In genomic region chr14:24297190-24297964, GRCh38 we compare ENCODE assay signal across 8 cellular contexts. TPM values are rescaled to one million over a fixed set of nuclear protein-coding genes. Genes with fewer than 3 reads are reported as not detected.
DNase-seq lines count a peak whose midpoint lies in the region; ATAC-seq and TF ChIP-seq lines count a peak whose summit lies in the region.

No MANE protein-coding gene starts in this region.

- H3K27me3 ChIP-seq in BLaER1: no peaks in the 10 kb centered on the region
- H3K27me3 ChIP-seq in smooth muscle cell (ENCODE audit: low read depth): no peaks in the 10 kb centered on the region

- H3K4me1 ChIP-seq in BLaER1 (peaks cover 53% of the 10 kb centered on the region), smooth muscle cell (ENCODE audit: low read depth) (peaks cover 13% of the 10 kb centered on the region)

- H2AFZ ChIP-seq in smooth muscle cell (ENCODE audit: low read depth): no peak overlapping the region

- H3F3A ChIP-seq in smooth muscle cell (ENCODE audit: low read depth): peaks cover 7% of the 10 kb centered on the region

- peak; percentile 32 for TF ChIP-seq CTCF in smooth muscle cell (IDR thresholded peaks at IDR 0.05; ENCODE audit: borderline replicate concordance, insufficient read depth, poor library complexity, severe bottlenecking)

- 0 out of 2 replicates have a peak overlapping the region, but pooled peaks have one; percentile 57 for H3K9ac ChIP-seq in BLaER1
- no peak overlapping the region for H3K9ac ChIP-seq in smooth muscle cell (ENCODE audit: low read depth)

- H3K79me2 ChIP-seq in smooth muscle cell (ENCODE audit: low read depth): peaks cover 16% of the 10 kb centered on the region

- H3K36me3 ChIP-seq in BLaER1 (peaks cover 41% of the 10 kb centered on the region), smooth muscle cell (ENCODE audit: low read depth) (no peaks in the 10 kb centered on the region)

- H3K4me2 ChIP-seq in BLaER1 (peak overlapping the region; percentile 62), smooth muscle cell (no peak overlapping the region)

- WGBS in smooth muscle cell (ENCODE audit: low lambda C conversion rate): 63% methylated on average over 5 of the region's 5 CpGs

- ATAC-seq in GM18502 (IDR thresholded peaks at IDR 0.05; ENCODE audit: poor library complexity, unreplicated experiment) (peak; percentile 32), HG03159 (IDR thresholded peaks at IDR 0.05; ENCODE audit: unreplicated experiment) (peak; percentile 5), esophagus mucosa (peak; percentile 11)

- H3K9me3 ChIP-seq in BLaER1: no peaks in the 10 kb centered on the region
- no peaks in the 10 kb centered on the region for H3K9me3 ChIP-seq in smooth muscle cell (replicated peaks; ENCODE audit: low read depth)

- H3K27ac ChIP-seq in BLaER1 (no peak overlapping the region), smooth muscle cell (ENCODE audit: low read depth) (peak overlapping the region; percentile 50)

- DNase-seq in SHP77 (lab: John Stamatoyannopoulos, UW) (peak; percentile 43 to 47), smooth muscle cell (lab: John Stamatoyannopoulos, UW; ENCODE audit: unreplicated experiment) (no peak)
- DNase-seq in stimulated activated CD4-positive, alpha-beta T cell treated with anti-CD3 and anti-CD28 coated beads, Interleukin-2, amount 100 ng/mL, for 24 hours: no peak
- DNase-seq in stimulated activated CD8-positive, alpha-beta memory T cell treated with anti-CD3 and anti-CD28 coated beads, Interleukin-4, amount 100 ng/mL, for 48 hours: no peak

- H4K20me1 ChIP-seq in BLaER1 (peaks cover 22% of the 10 kb centered on the region), smooth muscle cell (ENCODE audit: low read depth) (no peaks in the 10 kb centered on the region)

- H3K4me3 ChIP-seq in BLaER1 (no peak overlapping the region), smooth muscle cell (no peak overlapping the region)

RNA-seq across cellular contexts. Expression of gene DHRS1, which starts 2.2 kb away (rescaled TPM):
- total RNA-seq in esophagus mucosa (110 TPM), smooth muscle cell (22.5 and 23.3 TPM in 2 replicates)
- polyA plus RNA-seq in smooth muscle cell: 25.2 and 27.4 TPM in 2 replicates

RNA-seq across cellular contexts. Expression of gene NOP9, which starts 2.3 kb away (rescaled TPM):
- 20.5 TPM for total RNA-seq in esophagus mucosa
- 9.3 and 11.2 TPM in 2 replicates for total RNA-seq in smooth muscle cell
- 2.7 and 3.3 TPM in 2 replicates for polyA plus RNA-seq in smooth muscle cell

RNA-seq across cellular contexts. Expression of gene CIDEB, which starts 10.4 kb away (rescaled TPM):
- total RNA-seq in esophagus mucosa: 27.4 TPM
- total RNA-seq in smooth muscle cell: not detected in 2 replicates
- 0.58 TPM in 1 of 2 replicates, not detected in the other for polyA plus RNA-seq in smooth muscle cell

RNA-seq across cellular contexts. Expression of gene LTB4R2, which starts 12.6 kb away (rescaled TPM):
- total RNA-seq in esophagus mucosa (82.9 TPM), smooth muscle cell (2.8 and 6.9 TPM in 2 replicates)
- 0.70 and 2.4 TPM in 2 replicates for polyA plus RNA-seq in smooth muscle cell

RNA-seq across cellular contexts. Expression of gene LTB4R, which starts 13.9 kb away (rescaled TPM):
- 94.9 TPM for total RNA-seq in esophagus mucosa
- 2.7 and 2.8 TPM in 2 replicates for total RNA-seq in smooth muscle cell
- 1.6 and 3.2 TPM in 2 replicates for polyA plus RNA-seq in smooth muscle cell

Comparison
In these comparisons a context has a peak if more than half of its experiments do, and no peak if none do; other contexts are left out.
1. DNase-seq: peak in SHP77 (2 of 2); none in smooth muscle cell (single experiment), stimulated activated CD4-positive, alpha-beta T cell treated with anti-CD3 and anti-CD28 coated beads, Interleukin-2, amount 100 ng/mL, for 24 hours (0 of 2) and stimulated activated CD8-positive, alpha-beta memory T cell treated with anti-CD3 and anti-CD28 coated beads, Interleukin-4, amount 100 ng/mL, for 48 hours (single experiment).
2. RNA of gene CIDEB, which starts 10.4 kb away (total RNA-seq): 27.4 TPM in esophagus mucosa (single experiment); not detected in smooth muscle cell; every median in the first group is over 10 times any median in the second.
3. Peak in every context shown above with its lines, with median percentiles within 50 percentile points of each other: ATAC-seq.